Comparison of ENCODE assay signal across 8 cellular contexts in genomic region chr3:194134757-194135515, GRCh38. TPM values are rescaled to one million over a fixed set of nuclear protein-coding genes. Genes with fewer than 3 reads are reported as not detected.
DNase-seq lines count a peak whose midpoint lies in the region; ATAC-seq and TF ChIP-seq lines count a peak whose summit lies in the region.

No MANE protein-coding gene starts in this region.

- H3K27ac ChIP-seq in adipose tissue (ENCODE audit: low read depth, low read length) (peak overlapping the region; percentile 89), heart left ventricle (peak overlapping the region; percentile 90 to 99 (median 97))

- H3K36me3 ChIP-seq in heart left ventricle: peaks cover 0 to 6% (median 0%) of the 10 kb centered on the region in 9 donors

- TF ChIP-seq CTCF in heart left ventricle (IDR thresholded peaks at IDR 0.05): no peak

- DNase-seq in GM04504 (ENCODE audit: low read depth) (peak; percentile 89), NCI-H1105 (lab: John Stamatoyannopoulos, UW) (peak; percentile 95), SW480 (ENCODE audit: low spot score) (peak; percentile 98), heart left ventricle (peak; percentile 95 to 96 (median 95)), posterior vena cava (ENCODE audit: low spot score) (peak; percentile 97), ureter (ENCODE audit: low spot score) (peak; percentile 95)

- no peaks in the 10 kb centered on the region for H3K9me3 ChIP-seq in heart left ventricle

- H3K4me1 ChIP-seq in heart left ventricle: peaks cover 4 to 70% (median 45%) of the 10 kb centered on the region in 12 donors

- peaks cover 0 to 63% (median 0%) of the 10 kb centered on the region in 9 donors for H3K27me3 ChIP-seq in heart left ventricle

- ATAC-seq in HG02571 (IDR thresholded peaks at IDR 0.05; ENCODE audit: unreplicated experiment): peak; percentile 36
- peak; percentile 60 to 81 (median 70) for ATAC-seq in heart left ventricle

- WGBS in adipose tissue, 3 donors: 0 to 1% (median 1%) methylated on average over 48 to 68 of the region's 68 CpGs
- WGBS in heart left ventricle, 4 donors: 0 to 2% (median 0%) methylated on average over 23 to 68 of the region's 68 CpGs

- H3K4me3 ChIP-seq in heart left ventricle: peak overlapping the region; percentile 44 to 92 (median 75)

- intact Hi-C loops in heart left ventricle (cut with DNase I): loop anchor here (1.0 to 10.0 kb wide), 19 partner anchors 53 to 354 kb away; no protein-coding TSS in a partner anchor
- intact Hi-C loops in posterior vena cava (cut with DNase I): loop anchor here in 1 of 2 donors (5.0 kb wide), 5 partner anchors 58 to 348 kb away; no protein-coding TSS in a partner anchor

- peak in 1 of 2 donors; percentile 48 for TF ChIP-seq POLR2A in heart left ventricle (IDR thresholded peaks at IDR 0.05)

RNA-seq across cellular contexts. Expression of gene HES1, which starts 1.0 kb away (rescaled TPM):
- polyA plus RNA-seq in adipose tissue (10 to 100 TPM; 16.0 to 39.1 (median 17.4) TPM), heart left ventricle (10 to 100 TPM in 1 of 2 donors, 1 to 10 TPM in 1; 9.2 to 11.7 TPM)
- total RNA-seq in heart left ventricle (10 to 100 TPM in 7 of 9 donors, 1 to 10 TPM in 2; 9.2 to 32.3 (median 19.2) TPM), posterior vena cava (10 to 100 TPM; 19.5 to 29.2 TPM), ureter (230 TPM)

Comparison
In these comparisons a context has a peak if more than half of its experiments do, and no peak if none do; other contexts are left out.
1. Peak in every context shown above with its lines: DNase-seq, ATAC-seq, H3K4me3 ChIP-seq and H3K27ac ChIP-seq.